In genomic region chr6:73738367-73739028, GRCh38 we compare ENCODE assay signal across 15 cellular contexts.
"Had no signal": no experiment of that assay in that cellular context is flagged by ENCODE, and none has a peak within 500 bp of the region (broad histone marks: within the 10 kb centered on the region; RNA-seq: fewer than 3 reads in every experiment).

No MANE protein-coding gene starts in this region.

- H3K4me3 ChIP-seq: colonic mucosa, heart left ventricle, lower lobe of right lung, pancreas, thoracic aorta, transverse colon had no signal

- H3K4me1 Mint-ChIP-seq: memory B cell, naive B cell had no signal

- H3K4me3 Mint-ChIP-seq: memory B cell; naive B cell; nephron; stimulated activated naive CD8-positive, alpha-beta T cell treated with anti-CD3 and anti-CD28 coated beads, Interleukin-15, Interleukin-2, amounts not matched to agents 100 ng/mL and 50 ng/mL, for 24 hours had no signal

- H3K4me1 ChIP-seq: colonic mucosa, pancreas had no signal

- DNase-seq: cerebellar nuclear complex; colonic mucosa; heart left ventricle; lower lobe of right lung; occipital lobe; pancreas; right cardiac atrium; stimulated activated CD4-positive, alpha-beta T cell treated with anti-CD3 and anti-CD28 coated beads, Interleukin-2, amount 100 ng/mL, for 48 hours; transverse colon had no signal

- H3K27ac Mint-ChIP-seq: memory B cell; naive B cell; progenitor cell of endocrine pancreas; stimulated activated naive CD8-positive, alpha-beta T cell treated with anti-CD3 and anti-CD28 coated beads, Interleukin-15, Interleukin-2, amounts not matched to agents 100 ng/mL and 50 ng/mL, for 24 hours had no signal

- H3K9me3 ChIP-seq: colonic mucosa, heart left ventricle, lower lobe of right lung, pancreas, thoracic aorta, transverse colon had no signal

- H3K27ac ChIP-seq: colonic mucosa, heart left ventricle, lower lobe of right lung, pancreas, thoracic aorta, transverse colon had no signal

- H3K27me3 ChIP-seq: colonic mucosa, heart left ventricle, transverse colon had no signal

- H3K9me3 Mint-ChIP-seq: memory B cell; naive B cell; nephron; stimulated activated naive CD8-positive, alpha-beta T cell treated with anti-CD3 and anti-CD28 coated beads, Interleukin-15, Interleukin-2, amounts not matched to agents 100 ng/mL and 50 ng/mL, for 24 hours had no signal

- H3K36me3 ChIP-seq: colonic mucosa, lower lobe of right lung, pancreas, thoracic aorta, transverse colon had no signal

- H3K27me3 Mint-ChIP-seq: stimulated activated naive CD8-positive, alpha-beta T cell treated with anti-CD3 and anti-CD28 coated beads, Interleukin-15, Interleukin-2, amounts not matched to agents 100 ng/mL and 50 ng/mL, for 24 hours had no signal
